In genomic region chr19:13731147-13731964, GRCh38 we compare ENCODE assay signal across 8 cellular contexts. TPM values are rescaled to one million over a fixed set of nuclear protein-coding genes. Genes with fewer than 3 reads are reported as not detected.
DNase-seq lines count a peak whose midpoint lies in the region; TF ChIP-seq lines count a peak whose summit lies in the region.

No MANE protein-coding gene starts in this region.

- H3K4me1 ChIP-seq in neutrophil (ENCODE audit: control insufficient read depth in 1 of 2, insufficient read depth in 1 of 2, low read depth in 1 of 2, low read length in 1 of 2), result peaks cover 11% of the 10 kb centered on the region in 2 experiments

- peak; percentile 44 for TF ChIP-seq CTCF in neutrophil (IDR thresholded peaks at IDR 0.05)

- peak overlapping the region; percentile 66 to 73 for H3K4me3 ChIP-seq in neutrophil (ENCODE audit: low read depth in 1 of 2, low read length in 1 of 2)

- H3K9me3 ChIP-seq in neutrophil, result no peaks in the 10 kb centered on the region

- H3K27ac ChIP-seq in neutrophil (peak overlapping the region; percentile 61), substantia nigra (ENCODE audit: low read depth, low read length, poor library complexity, severe bottlenecking) (peak overlapping the region; percentile 90)

- no peaks in the 10 kb centered on the region for H3K27me3 ChIP-seq in neutrophil

- POLR2A ChIA-PET in HEK293T (lab: Yijun Ruan, JAX), result interaction anchor here (0.7 to 2.1 kb wide), 18 partner anchors 9 to 276 kb away, joined by 3 to 28 read pairs (median 3); partner anchors contain the start of genes C19orf53 and MRI1

- CTCF ChIA-PET in HEK293T (lab: Yijun Ruan, JAX), result interaction anchor here (0.6 to 0.9 kb wide), 3 partner anchors 10 to 452 kb away, joined by 4 to 9 read pairs (median 4); no protein-coding TSS in a partner anchor

- in situ Hi-C loops in SK-MEL-5 (cut with HindIII; ENCODE audit: low pct_unique_long_range_greater_than_20kb, low sequenced_read_pairs), result no loop called here

- H3K36me3 ChIP-seq in neutrophil, result no peaks in the 10 kb centered on the region

- DNase-seq in GF-D8 (lab: John Stamatoyannopoulos, UW), result peak; percentile 84
- DNase-seq in HEK293T (ENCODE audit: extremely low spot score), result peak; percentile 99
- DNase-seq in NAMALWA (ENCODE audit: low spot score), result peak; percentile 95
- DNase-seq in SK-MEL-5 (ENCODE audit: low read depth, low spot score), result peak; percentile 98
- DNase-seq in activated naive CD4-positive, alpha-beta T cell treated with anti-CD3 and anti-CD28 coated beads, Interleukin-2, amount 50 U/mL, for 16 hours, result peak; percentile 95
- DNase-seq in germinal center (ENCODE audit: low spot score), result peak; percentile 98
- DNase-seq in substantia nigra (lab: John Stamatoyannopoulos, UW), result peak; percentile 73 to 99 (median 95)

TF ChIP-seq in HEK293T, 16 proteins besides CTCF, POLR2A, EP300 and RAD21:
- peak; percentile 50 for TF ChIP-seq L3MBTL2 (conservative IDR thresholded peaks at IDR 0.05)
- TF ChIP-seq, protein P1, sequence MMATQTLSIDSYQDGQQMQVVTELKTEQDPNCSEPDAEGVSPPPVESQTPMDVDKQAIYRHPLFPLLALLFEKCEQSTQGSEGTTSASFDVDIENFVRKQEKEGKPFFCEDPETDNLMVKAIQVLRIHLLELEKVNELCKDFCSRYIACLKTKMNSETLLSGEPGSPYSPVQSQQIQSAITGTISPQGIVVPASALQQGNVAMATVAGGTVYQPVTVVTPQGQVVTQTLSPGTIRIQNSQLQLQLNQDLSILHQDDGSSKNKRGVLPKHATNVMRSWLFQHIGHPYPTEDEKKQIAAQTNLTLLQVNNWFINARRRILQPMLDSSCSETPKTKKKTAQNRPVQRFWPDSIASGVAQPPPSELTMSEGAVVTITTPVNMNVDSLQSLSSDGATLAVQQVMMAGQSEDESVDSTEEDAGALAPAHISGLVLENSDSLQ (IDR thresholded peaks at IDR 0.05), result peak; percentile 76
- no peak for TF ChIP-seq ELF4 (IDR thresholded peaks at IDR 0.05)

RNA-seq across cellular contexts. Expression of gene MRI1, which starts 33.0 kb away (rescaled TPM):
- 15.3 and 17.8 TPM in 2 replicates for total RNA-seq in SK-MEL-5 (2014; rRNA removed; shearing (Covaris generic))
- 16.1 and 22.5 TPM in 2 replicates for polyA plus RNA-seq in SK-MEL-5 (2015; cell fraction: cytosol; rRNA removed)
- polyA plus RNA-seq in SK-MEL-5 (2015; cell fraction: nucleus; rRNA removed), result 148 and 169 TPM in 2 replicates

RNA-seq across cellular contexts. Expression of gene C19orf53, which starts 42.9 kb away (rescaled TPM):
- total RNA-seq in SK-MEL-5 (2014; rRNA removed; shearing (Covaris generic)), result 175 and 179 TPM in 2 replicates
- polyA plus RNA-seq in SK-MEL-5 (2015; cell fraction: cytosol; rRNA removed), result 102 and 165 TPM in 2 replicates
- polyA plus RNA-seq in SK-MEL-5 (2015; cell fraction: nucleus; rRNA removed), result 14.4 and 28.1 TPM in 2 replicates

Comparison
In these comparisons a context has a peak if more than half of its experiments do, and no peak if none do; other contexts are left out.
1. Peak in every context shown above with its lines: DNase-seq, H3K4me3 ChIP-seq and H3K27ac ChIP-seq.